ENCODE assay signal across 21 cellular contexts in genomic region chr2:130188432-130188792, GRCh38. TPM values are rescaled to one million over a fixed set of nuclear protein-coding genes. Genes with fewer than 3 reads are reported as not detected.
"Had no signal": no experiment of that assay in that cellular context is flagged by ENCODE, and none has a peak within 500 bp of the region (broad histone marks: within the 10 kb centered on the region; RNA-seq: fewer than 3 reads in every experiment).

No MANE protein-coding gene starts in this region.

RNA-seq across cellular contexts. Expression of gene TUBA3E, which starts 9.8 kb away (rescaled TPM):
- total RNA-seq: colonic mucosa; endodermal cell; epithelial cell of proximal tubule; esophagus muscularis mucosa; fibroblast of lung; foreskin keratinocyte; gastroesophageal sphincter; kidney epithelial cell; left lung; lower leg skin; lung microvascular endothelial cell; mucosa of gallbladder; naive thymus-derived CD4-positive, alpha-beta T cell; osteocyte; psoas muscle; renal cortical epithelial cell; sigmoid colon; skeletal muscle tissue; urinary bladder had no signal
- polyA plus RNA-seq: fibroblast of lung; foreskin keratinocyte; naive thymus-derived CD4-positive, alpha-beta T cell; urinary bladder had no signal

RNA-seq across cellular contexts. Expression of gene CCDC74B, which starts 43.5 kb away (rescaled TPM):
- total RNA-seq: psoas muscle, skeletal muscle tissue had no signal
- polyA plus RNA-seq: naive thymus-derived CD4-positive, alpha-beta T cell had no signal

RNA-seq across cellular contexts. Expression of gene POTEF, which starts 59.4 kb away (rescaled TPM):
- total RNA-seq: colonic mucosa; epithelial cell of proximal tubule; esophagus muscularis mucosa; fibroblast of lung; foreskin keratinocyte; gastroesophageal sphincter; heart right ventricle; kidney epithelial cell; left cardiac atrium; left lung; lower leg skin; mucosa of gallbladder; naive thymus-derived CD4-positive, alpha-beta T cell; psoas muscle; renal cortical epithelial cell; sigmoid colon; skeletal muscle tissue; urinary bladder had no signal
- polyA plus RNA-seq: fibroblast of lung, foreskin keratinocyte, heart right ventricle, psoas muscle, sigmoid colon, urinary bladder had no signal
